Comparison of ENCODE assay signal across 21 cellular contexts in genomic region chr19:540867-541637, GRCh38. TPM values are rescaled to one million over a fixed set of nuclear protein-coding genes. Genes with fewer than 3 reads are reported as not detected.
DNase-seq lines count a peak whose midpoint lies in the region; ATAC-seq, FAIRE-seq and TF ChIP-seq lines count a peak whose summit lies in the region.
"Had no signal": no experiment of that assay in that cellular context is flagged by ENCODE, and none has a peak within 500 bp of the region (broad histone marks: within the 10 kb centered on the region; RNA-seq: fewer than 3 reads in every experiment).

No MANE protein-coding gene starts in this region.

- no peaks in the 10 kb centered on the region for H3K79me2 ChIP-seq in H9 (ENCODE audit: insufficient read depth, low read length)

- no peak for FAIRE-seq in kidney (lab: Jason Lieb, UNC)
- FAIRE-seq: GM12891, GM18507, H54 had no signal

- no peak overlapping the region for H4K5ac ChIP-seq in H9 (ENCODE audit: insufficient read length, low read depth, low read length)

- no peaks in the 10 kb centered on the region for H4K20me1 ChIP-seq in H9 (ENCODE audit: control insufficient read depth, insufficient read depth, insufficient read length)

- H3K36me3 Mint-ChIP-seq in H9 (ENCODE audit: insufficient read depth in 1 of 3, low read depth in 3 of 3) = peaks cover 12 to 32% (median 31%) of the 10 kb centered on the region in 3 experiments

- peaks cover 0 to 2% of the 10 kb centered on the region in 2 experiments; a peak in 2 of 4 replicates for H3K4me1 Mint-ChIP-seq in H9

- H3K4me3 ChIP-seq in HEK293 (ENCODE audit: low read depth, low read length) = no peak overlapping the region
- no peak overlapping the region for H3K4me3 ChIP-seq in kidney (ENCODE audit: low read length in 2 of 2)

- H3K4me2 ChIP-seq in H9 (ENCODE audit: insufficient read depth, insufficient read length, low read length) = no peak overlapping the region

- H3K27me3 ChIP-seq in H9 (ENCODE audit: insufficient read depth, low read length) = no peaks in the 10 kb centered on the region

- TF ChIP-seq CTCF in H9 (conservative IDR thresholded peaks at IDR 0.05) (no peak), HEK293 (tag by site-specific recombination; IDR thresholded peaks at IDR 0.05) (no peak), kidney (IDR thresholded peaks at IDR 0.05; ENCODE audit: borderline replicate concordance, extremely low read depth, insufficient read depth) (no peak)

- H4K91ac ChIP-seq in H9 (ENCODE audit: insufficient read length, low read depth, low read length) = no peak overlapping the region

- no peak overlapping the region for H3K27ac ChIP-seq in H9 (ENCODE audit: insufficient read length, low read depth, low read length)
- H3K27ac ChIP-seq in HEK293 (ENCODE audit: extremely low read depth, low read depth, low read length) = no peak overlapping the region
- H3K27ac ChIP-seq in kidney (ENCODE audit: low read depth in 2 of 2, low read length in 2 of 2) = no peak overlapping the region

- H3K27ac Mint-ChIP-seq in H9 = no peak overlapping the region; a peak in 1 of 7 replicates

- intact Hi-C loops in kidney (cut with DNase I) = no loop called here

- no CpG with 5 or more reads among the region's 51 CpGs for WGBS in H9 (ENCODE audit: extremely low coverage, insufficient read length, low lambda C conversion rate)

- H2BK15ac ChIP-seq in H9 (ENCODE audit: low read depth, low read length) = no peak overlapping the region

- ATAC-seq in HG03196 (IDR thresholded peaks at IDR 0.05; ENCODE audit: unreplicated experiment) = no peak

- H3K9me3 ChIP-seq in H9 (ENCODE audit: control insufficient read depth, low read depth, low read length) = no peaks in the 10 kb centered on the region
- H3K9me3 ChIP-seq in HEK293 (ENCODE audit: control insufficient read depth, insufficient read depth, low read depth, low read length) = no peaks in the 10 kb centered on the region
- no peaks in the 10 kb centered on the region for H3K9me3 ChIP-seq in kidney (ENCODE audit: control insufficient read depth in 1 of 2, low read length in 2 of 2)

- DNase-seq in H9 = peak; percentile 27
- peak; percentile 73 for DNase-seq in kidney
- no peak for DNase-seq in T-helper 2 cell
- DNase-seq in hippocampal formation (lab: John Stamatoyannopoulos, UW) = no peak
- DNase-seq: C1 segment of cervical spinal cord; Calu3; CD4-positive, alpha-beta memory T cell; COR-L47; DMS53; DMS79 treated with DMSO at 0.1 percent for 48 hours; GF-D8; GOT3; HCEC 1CT had no signal

- H3K9ac ChIP-seq in H9 (ENCODE audit: extremely low read depth, insufficient read length, low read length) (no peak overlapping the region), kidney (ENCODE audit: low read length in 2 of 2) (no peak overlapping the region)

- no peak overlapping the region for H3T11ph ChIP-seq in H9 (ENCODE audit: low read length)

- H3K9me3 Mint-ChIP-seq in H9 = no peaks in the 10 kb centered on the region
- H3K9me3 Mint-ChIP-seq: CD4-positive, alpha-beta memory T cell had no signal

- H3K36me3 ChIP-seq in HEK293 (ENCODE audit: control insufficient read depth in 2 of 2, insufficient read depth in 1 of 2, low read length in 2 of 2) (peaks cover 6 to 47% of the 10 kb centered on the region in 2 experiments; a peak in 2 of 3 replicates), kidney (ENCODE audit: control insufficient read depth in 1 of 2, insufficient read depth in 2 of 2, low read length in 2 of 2) (peaks cover 5 to 15% of the 10 kb centered on the region in 2 donors)

- no peak overlapping the region for H2AK5ac ChIP-seq in H9 (ENCODE audit: insufficient read length, low read length)

- peaks cover 11% of the 10 kb centered on the region for H3K27me3 Mint-ChIP-seq in H9 (ENCODE audit: low read depth)
- H3K27me3 Mint-ChIP-seq: CD4-positive, alpha-beta memory T cell had no signal

- no peaks in the 10 kb centered on the region for H3K23me2 ChIP-seq in H9 (ENCODE audit: insufficient read length, low read depth, low read length, poor library complexity, severe bottlenecking)

- H3K14ac ChIP-seq in H9 (ENCODE audit: insufficient read depth, low read length) = no peak overlapping the region

- H3K23ac ChIP-seq in H9 (ENCODE audit: insufficient read length, low read depth, low read length) = no peak overlapping the region

- H3K4ac ChIP-seq in H9 (ENCODE audit: low read depth, low read length) = no peak overlapping the region

- CTCF ChIA-PET in HEK293 (lab: Yijun Ruan, JAX) = interaction anchor here (0.8 kb wide), 1 partner anchor 193 kb away, joined by 4 read pairs; no protein-coding TSS in a partner anchor

- no peak overlapping the region for H3K18ac ChIP-seq in H9 (ENCODE audit: insufficient read length, low read depth, low read length)

- no peak overlapping the region for H2AFZ ChIP-seq in H9 (ENCODE audit: low read length)

- no peaks in the 10 kb centered on the region for H3K4me1 ChIP-seq in H9 (ENCODE audit: insufficient read depth, low read length)
- H3K4me1 ChIP-seq in HEK293 (ENCODE audit: control insufficient read depth, insufficient read depth, low read length) = no peaks in the 10 kb centered on the region
- no peaks in the 10 kb centered on the region for H3K4me1 ChIP-seq in kidney (ENCODE audit: control insufficient read depth in 1 of 2, insufficient read depth in 1 of 2, low read depth in 1 of 2, low read length in 2 of 2)

- H2BK20ac ChIP-seq in H9 (ENCODE audit: low read depth, low read length, poor library complexity, severe bottlenecking) = no peak overlapping the region

- no peak overlapping the region for H2BK120ac ChIP-seq in H9 (ENCODE audit: low read depth, low read length, poor library complexity, severe bottlenecking)

- H3K56ac ChIP-seq in H9 (ENCODE audit: insufficient read length, low read depth, low read length) = no peak overlapping the region

- POLR2A ChIA-PET in HEK293 (lab: Yijun Ruan, JAX) = interaction anchor here (0.6 kb wide), 1 partner anchor 15 kb away, joined by 3 read pairs; no protein-coding TSS in a partner anchor

- no peak overlapping the region for H4K8ac ChIP-seq in H9 (replicated peaks; ENCODE audit: insufficient read length, low read depth, low read length)

- no peaks in the 10 kb centered on the region for H3K79me1 ChIP-seq in H9 (ENCODE audit: insufficient read depth, low read depth, low read length, poor library complexity, severe bottlenecking)

- H3K4me3 Mint-ChIP-seq in H9 = no peak overlapping the region
- H3K4me3 Mint-ChIP-seq: CD4-positive, alpha-beta memory T cell had no signal

- H2BK12ac ChIP-seq in H9 (ENCODE audit: insufficient read length, low read depth, low read length) = no peak overlapping the region

- H2BK5ac ChIP-seq in H9 (ENCODE audit: insufficient read length, low read length) = no peak overlapping the region

TF ChIP-seq in HEK293, 187 proteins besides CTCF, POLR2A, EP300 and RAD21:
- TF ChIP-seq ZBTB44 (tag by site-specific recombination; IDR thresholded peaks at IDR 0.05) = no peak
- TF ChIP-seq, protein P1, sequence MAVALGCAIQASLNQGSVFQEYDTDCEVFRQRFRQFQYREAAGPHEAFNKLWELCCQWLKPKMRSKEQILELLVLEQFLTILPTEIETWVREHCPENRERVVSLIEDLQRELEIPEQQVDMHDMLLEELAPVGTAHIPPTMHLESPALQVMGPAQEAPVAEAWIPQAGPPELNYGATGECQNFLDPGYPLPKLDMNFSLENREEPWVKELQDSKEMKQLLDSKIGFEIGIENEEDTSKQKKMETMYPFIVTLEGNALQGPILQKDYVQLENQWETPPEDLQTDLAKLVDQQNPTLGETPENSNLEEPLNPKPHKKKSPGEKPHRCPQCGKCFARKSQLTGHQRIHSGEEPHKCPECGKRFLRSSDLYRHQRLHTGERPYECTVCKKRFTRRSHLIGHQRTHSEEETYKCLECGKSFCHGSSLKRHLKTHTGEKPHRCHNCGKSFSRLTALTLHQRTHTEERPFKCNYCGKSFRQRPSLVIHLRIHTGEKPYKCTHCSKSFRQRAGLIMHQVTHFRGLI (tag by site-specific recombination; IDR thresholded peaks at IDR 0.05) = no peak
- TF ChIP-seq ZBTB48 (tag by site-specific recombination; IDR thresholded peaks at IDR 0.05) = no peak
- TF ChIP-seq SCRT2 (tag by site-specific recombination; IDR thresholded peaks at IDR 0.05) = no peak
- TF ChIP-seq ZBTB26 (tag by site-specific recombination; optimal IDR thresholded peaks at IDR 0.05) = no peak
- TF ChIP-seq KLF1 (tag by site-specific recombination; IDR thresholded peaks at IDR 0.05) = peak; percentile 93
- no peak for TF ChIP-seq RBAK (tag by site-specific recombination; IDR thresholded peaks at IDR 0.05)

RNA-seq across cellular contexts. Expression of gene GZMM, which starts 2.8 kb away (rescaled TPM):
- total RNA-seq in H9 (2021) (0.64 and 0.66 TPM in 2 replicates), kidney (2.8 TPM)
- polyA plus RNA-seq in kidney (ENCODE audit: insufficient read depth, low read depth, low replicate concordance) = not detected
- total RNA-seq: A172, Calu3 had no signal
- polyA plus RNA-seq: BJ had no signal

RNA-seq across cellular contexts. Expression of gene CDC34, which starts 9.5 kb away (rescaled TPM):
- total RNA-seq in H9 (2021) (109 and 112 TPM in 2 replicates), kidney (33.8 TPM)
- polyA plus RNA-seq in kidney (ENCODE audit: insufficient read depth, low read depth, low replicate concordance) = 72.3 TPM

RNA-seq across cellular contexts. Expression of gene BSG, which starts 31.3 kb away (rescaled TPM):
- total RNA-seq in H9 (2021) (715 and 719 TPM in 2 replicates), kidney (554 TPM)
- polyA plus RNA-seq in kidney (ENCODE audit: insufficient read depth, low read depth, low replicate concordance) = 984 TPM

RNA-seq across cellular contexts. Expression of gene TPGS1, which starts 33.8 kb away (rescaled TPM):
- total RNA-seq in H9 (2021) (7.4 and 8.1 TPM in 2 replicates), kidney (23.1 TPM)
- polyA plus RNA-seq in kidney (ENCODE audit: insufficient read depth, low read depth, low replicate concordance) = 17.9 TPM

RNA-seq across cellular contexts. Expression of gene MADCAM1, which starts 44.8 kb away (rescaled TPM):
- total RNA-seq in H9 (2021) = 0.72 and 1.2 TPM in 2 replicates
- 0.50 TPM for total RNA-seq in kidney
- 0.77 TPM for polyA plus RNA-seq in kidney (ENCODE audit: insufficient read depth, low read depth, low replicate concordance)
- total RNA-seq: Daoy had no signal

Comparison
In these comparisons a context has a peak if more than half of its experiments do, and no peak if none do; other contexts are left out.
1. DNase-seq: peak in H9 (single experiment) and kidney (single experiment); none in T-helper 2 cell (0 of 5) and hippocampal formation (0 of 2).